ENCODE assay signal across 12 cellular contexts in the genomic region with DNA sequence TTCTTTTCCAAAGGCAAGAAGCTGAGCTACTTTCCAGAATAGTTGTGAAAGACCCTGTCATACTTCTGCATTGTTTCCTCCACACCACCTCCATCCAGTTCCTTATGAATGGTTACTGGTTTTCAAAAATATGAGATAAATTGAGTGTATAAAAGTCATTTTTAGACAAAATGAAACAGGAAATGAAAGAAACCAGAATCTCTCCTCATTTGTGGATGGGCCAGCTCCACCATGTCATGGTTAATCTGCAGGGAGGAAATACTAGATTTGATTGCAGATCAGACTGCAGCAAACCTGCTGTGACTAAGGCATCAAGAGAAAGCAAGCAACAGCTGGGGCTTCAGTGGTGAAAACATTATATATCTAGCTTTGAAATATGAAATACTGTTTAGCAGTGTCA. TPM values are rescaled to one million over a fixed set of nuclear protein-coding genes. Genes with fewer than 3 reads are reported as not detected.
A peak's percentile ranks its signal among the peaks of the same experiment; 100 is the strongest.
DNase-seq lines count a peak whose midpoint lies in the region; ATAC-seq and TF ChIP-seq lines count a peak whose summit lies in the region.
"Had no signal": no experiment of that assay in that cellular context is flagged by ENCODE, and none has a peak within 500 bp of the region (broad histone marks: within the 10 kb centered on the region; RNA-seq: fewer than 3 reads in every experiment).

No MANE protein-coding gene starts in this region.

- H3K4me1 Mint-ChIP-seq in glutamatergic neuron (ENCODE audit: low read depth, unreplicated experiment): no peaks in the 10 kb centered on the region

- H3K4me3 Mint-ChIP-seq in glutamatergic neuron (ENCODE audit: unreplicated experiment): no peak overlapping the region

- peak overlapping the region in 1 of 10 experiments; percentile 1; a peak in 2 of 20 replicates for H3K4me3 ChIP-seq in BLaER1 treated with 17β-estradiol and CSF1 and Interleukin-3, amounts not matched to agents 10 nM and 100 nM
- no peak overlapping the region for H3K4me3 ChIP-seq in ovary
- H3K4me3 ChIP-seq: heart right ventricle had no signal

- H3K27me3 ChIP-seq in BLaER1 treated with 17β-estradiol and CSF1 and Interleukin-3, amounts not matched to agents 10 nM and 100 nM: peaks cover 79 to 100% (median 95%) of the 10 kb centered on the region in 11 experiments
- no peaks in the 10 kb centered on the region for H3K27me3 ChIP-seq in ovary

- peak overlapping the region in 9 of 11 experiments; percentile 49 to 75 (median 69); a peak in 18 of 22 replicates for H3K9ac ChIP-seq in BLaER1 treated with 17β-estradiol and CSF1 and Interleukin-3, amounts not matched to agents 10 nM and 100 nM

- H3K27ac Mint-ChIP-seq in glutamatergic neuron (ENCODE audit: unreplicated experiment): no peak overlapping the region
- H3K27ac Mint-ChIP-seq: activated naive CD4-positive, alpha-beta T cell treated with anti-CD3 and anti-CD28 coated beads, Interleukin-2, amount 50 U/mL, for 72 hours had no signal

- TF ChIP-seq CTCF in glutamatergic neuron (IDR thresholded peaks at IDR 0.05; ENCODE audit: partially characterized antibody, unreplicated experiment) (no peak), ovary (IDR thresholded peaks at IDR 0.05) (no peak)

- H3K9me3 ChIP-seq in BLaER1 treated with 17β-estradiol and CSF1 and Interleukin-3, amounts not matched to agents 10 nM and 100 nM (replicated peaks in 1 of 11): peaks cover 0 to 13% (median 0%) of the 10 kb centered on the region in 11 experiments; a peak in 2 of 22 replicates
- no peaks in the 10 kb centered on the region for H3K9me3 ChIP-seq in ovary
- H3K9me3 ChIP-seq: heart right ventricle had no signal

- TF ChIP-seq POLR2A in ovary (IDR thresholded peaks at IDR 0.05): no peak

- peak overlapping the region in 10 of 11 experiments; percentile 61 to 92 (median 86); a peak in 21 of 22 replicates for H3K27ac ChIP-seq in BLaER1 treated with 17β-estradiol and CSF1 and Interleukin-3, amounts not matched to agents 10 nM and 100 nM
- no peak overlapping the region for H3K27ac ChIP-seq in ovary
- H3K27ac ChIP-seq: heart right ventricle had no signal

- H3K4me2 ChIP-seq in BLaER1 treated with 17β-estradiol and CSF1 and Interleukin-3, amounts not matched to agents 10 nM and 100 nM: peak overlapping the region; percentile 52 to 86 (median 77); a peak in 21 of 22 replicates

- intact Hi-C loops in ovary (cut with DNase I): no loop called here

- peaks cover 29 to 69% (median 42%) of the 10 kb centered on the region in 10 experiments for H3K4me1 ChIP-seq in BLaER1 treated with 17β-estradiol and CSF1 and Interleukin-3, amounts not matched to agents 10 nM and 100 nM
- no peaks in the 10 kb centered on the region for H3K4me1 ChIP-seq in ovary (ENCODE audit: insufficient read depth)

- no peaks in the 10 kb centered on the region for H3K9me3 Mint-ChIP-seq in glutamatergic neuron (ENCODE audit: unreplicated experiment)
- H3K9me3 Mint-ChIP-seq: activated naive CD4-positive, alpha-beta T cell treated with anti-CD3 and anti-CD28 coated beads, Interleukin-2, amount 50 U/mL, for 72 hours had no signal

- TF ChIP-seq EP300 in ovary (IDR thresholded peaks at IDR 0.05): no peak

- no peaks in the 10 kb centered on the region for H3K36me3 ChIP-seq in BLaER1 treated with 17β-estradiol and CSF1 and Interleukin-3, amounts not matched to agents 10 nM and 100 nM
- no peaks in the 10 kb centered on the region for H3K36me3 ChIP-seq in ovary
- H3K36me3 ChIP-seq: heart right ventricle had no signal

- ATAC-seq in GM19043 (IDR thresholded peaks at IDR 0.05; ENCODE audit: low read depth, unreplicated experiment) (peak; percentile 24), HG02798 (IDR thresholded peaks at IDR 0.05; ENCODE audit: poor library complexity, unreplicated experiment) (peak; percentile 28), HG03565 (IDR thresholded peaks at IDR 0.05; ENCODE audit: unreplicated experiment) (peak; percentile 27)
- ATAC-seq: heart right ventricle had no signal

- DNase-seq in T-helper 9 cell (no peak), glutamatergic neuron (no peak), NCI-H1436 (lab: John Stamatoyannopoulos, UW) (no peak), ovary (no peak)
- DNase-seq: activated CD4-positive, alpha-beta T cell treated with anti-CD3 and anti-CD28 coated beads, Interleukin-2, amount 50 U/mL, for 1 hour; heart right ventricle; NCI-H2029 had no signal

- H3K36me3 Mint-ChIP-seq in glutamatergic neuron (ENCODE audit: unreplicated experiment): no peaks in the 10 kb centered on the region
- H3K36me3 Mint-ChIP-seq: activated naive CD4-positive, alpha-beta T cell treated with anti-CD3 and anti-CD28 coated beads, Interleukin-2, amount 50 U/mL, for 72 hours had no signal

- peaks cover 0 to 8% (median 0%) of the 10 kb centered on the region in 11 experiments; a peak in 1 of 22 replicates for H4K20me1 ChIP-seq in BLaER1 treated with 17β-estradiol and CSF1 and Interleukin-3, amounts not matched to agents 10 nM and 100 nM

- H3K27me3 Mint-ChIP-seq in glutamatergic neuron (ENCODE audit: unreplicated experiment): no peaks in the 10 kb centered on the region

RNA-seq across cellular contexts. Expression of a gene that starts 23.8 kb away (rescaled TPM):
- total RNA-seq in glutamatergic neuron (ENCODE audit: unreplicated experiment): not detected
- under 1 TPM in 2 of 7 donors, not detected in 5; 0.10 to 0.20 TPM for total RNA-seq in ovary
- not detected for polyA plus RNA-seq in ovary
- total RNA-seq: activated naive CD4-positive, alpha-beta T cell treated with anti-CD3 and anti-CD28 coated beads, Interleukin-2, amount 50 U/mL, for 72 hours; heart right ventricle had no signal
- polyA plus RNA-seq: heart right ventricle had no signal

Comparison
In these comparisons a context has a peak if more than half of its experiments do, and no peak if none do; other contexts are left out.
1. H3K27ac ChIP-seq: peak in BLaER1 treated with 17β-estradiol and CSF1 and Interleukin-3, amounts not matched to agents 10 nM and 100 nM (10 of 11); none in ovary (0 of 2).
2. Peak in every context shown above with its lines, with median percentiles within 50 percentile points of each other: ATAC-seq.